In the genomic region with DNA sequence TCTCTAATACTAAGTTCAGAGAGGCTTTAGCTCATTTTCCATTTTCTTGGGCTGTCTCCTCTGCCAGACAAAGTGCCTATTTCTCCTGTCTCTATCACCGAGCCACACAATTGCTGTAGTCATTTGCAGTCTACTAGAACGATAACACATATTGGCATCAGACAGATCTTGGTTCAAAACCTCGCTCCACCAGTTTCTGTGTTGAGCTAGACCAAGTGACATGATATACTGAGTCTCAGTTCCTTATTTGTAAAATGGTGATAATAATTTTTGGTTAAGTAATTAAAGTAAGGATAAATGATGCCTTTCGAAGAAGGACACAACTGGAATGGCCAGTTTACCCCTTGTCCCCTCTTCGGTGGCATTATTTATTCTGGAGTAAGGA, we compare ENCODE assay signal across 8 cellular contexts. TPM values are rescaled to one million over a fixed set of nuclear protein-coding genes. Genes with fewer than 3 reads are reported as not detected.
DNase-seq lines count a peak whose midpoint lies in the region; ATAC-seq, FAIRE-seq and TF ChIP-seq lines count a peak whose summit lies in the region.

No MANE protein-coding gene starts in this region.

- CTCF ChIA-PET in PC-9 (lab: Charles Lee) = interaction anchor here (1.9 kb wide), 1 partner anchor 45 kb away, joined by 14 read pairs; no protein-coding TSS in a partner anchor

- peak overlapping the region; percentile 91 for H2AFZ ChIP-seq in PC-9
- H2AFZ ChIP-seq in hepatocyte = peak overlapping the region; percentile 94

- FAIRE-seq in HTR-8/SVneo (lab: Jason Lieb, UNC) = no peak

- H3K27me3 ChIP-seq in PC-9 (ENCODE audit: insufficient read depth, low read depth) (no peaks in the 10 kb centered on the region), hepatocyte (no peaks in the 10 kb centered on the region), thoracic aorta (replicated peaks; ENCODE audit: insufficient read depth) (no peaks in the 10 kb centered on the region)

- H3K36me3 ChIP-seq in PC-9 (ENCODE audit: low read depth) (no peaks in the 10 kb centered on the region), hepatocyte (replicated peaks; ENCODE audit: insufficient read depth, low read depth) (no peaks in the 10 kb centered on the region), thoracic aorta (no peaks in the 10 kb centered on the region)

- TSS peak; percentile 61 for BruUV-seq in PC-9 (replicated peaks; lab: Mats Ljungman, UMichigan)

- peak overlapping the region; percentile 99 for H3K4me3 ChIP-seq in PC-9
- H3K4me3 ChIP-seq in hepatocyte = no peak overlapping the region
- H3K4me3 ChIP-seq in thoracic aorta = peak overlapping the region; percentile 97

- H3K9me3 ChIP-seq in PC-9 (ENCODE audit: insufficient read depth, low read depth) (no peaks in the 10 kb centered on the region), hepatocyte (ENCODE audit: low read depth) (no peaks in the 10 kb centered on the region), thoracic aorta (no peaks in the 10 kb centered on the region)

- 82% methylated on average over 5 of the region's 5 CpGs for WGBS in hepatocyte (ENCODE audit: low lambda C conversion rate, missing lambda C conversion rate)

- peak overlapping the region; percentile 89 for H3K4me2 ChIP-seq in PC-9
- H3K4me2 ChIP-seq in hepatocyte = peak overlapping the region; percentile 2

- H4K20me1 ChIP-seq in PC-9 (ENCODE audit: insufficient read depth) (peaks cover 38% of the 10 kb centered on the region), hepatocyte (ENCODE audit: insufficient read depth, poor library complexity, severe bottlenecking) (peaks cover 43% of the 10 kb centered on the region)

- ATAC-seq in GM18517 (IDR thresholded peaks at IDR 0.05; ENCODE audit: unreplicated experiment) (peak; percentile 28), HG02571 (IDR thresholded peaks at IDR 0.05; ENCODE audit: unreplicated experiment) (peak; percentile 4), thoracic aorta (ENCODE audit: insufficient number of reproducible peaks, low FRiP score, low read depth) (no peak), GM18519 (IDR thresholded peaks at IDR 0.05; ENCODE audit: low FRiP score, unreplicated experiment) (no peak)

- H3F3A ChIP-seq in PC-9 (ENCODE audit: insufficient read depth, low read depth) = no peaks in the 10 kb centered on the region

- DNase-seq in PC-9 = no peak
- no peak for DNase-seq in hepatocyte (ENCODE audit: low spot score)
- no peak for DNase-seq in thoracic aorta (ENCODE audit: low spot score)
- no peak for DNase-seq in kidney glomerular epithelial cell (lab: John Stamatoyannopoulos, UW)
- no peak for DNase-seq in HTR-8/SVneo (ENCODE audit: insufficient read length, low spot score)

- H3K79me2 ChIP-seq in PC-9 (ENCODE audit: low read depth) (peaks cover 53% of the 10 kb centered on the region), hepatocyte (peaks cover 45% of the 10 kb centered on the region)

- peak overlapping the region; percentile 23; the same call in 1 of the 2 replicates for H3K27ac ChIP-seq in PC-9
- peak overlapping the region; percentile 49 for H3K27ac ChIP-seq in hepatocyte
- peak overlapping the region; percentile 51 to 97 for H3K27ac ChIP-seq in thoracic aorta

- POLR2A ChIA-PET in PC-9 (lab: Charles Lee; ENCODE audit: unreplicated experiment) = interaction anchor here (0.6 to 0.7 kb wide), 3 partner anchors 27 to 215 kb away, joined by 3 to 4 read pairs (median 4); no protein-coding TSS in a partner anchor

- no peaks in the 10 kb centered on the region for H3K9me2 ChIP-seq in PC-9 (ENCODE audit: insufficient read depth)
- no peaks in the 10 kb centered on the region for H3K9me2 ChIP-seq in hepatocyte (replicated peaks; ENCODE audit: insufficient read depth)

- intact Hi-C loops in PC-9 (cut with micrococcal nuclease; ENCODE audit: unreplicated experiment) = loop anchor here (5.0 kb wide), 1 partner anchor 72 kb away; no protein-coding TSS in a partner anchor

- TF ChIP-seq CTCF in PC-9 (conservative IDR thresholded peaks at IDR 0.05) (no peak), hepatocyte (IDR thresholded peaks at IDR 0.05; ENCODE audit: poor library complexity) (no peak), thoracic aorta (IDR thresholded peaks at IDR 0.05) (no peak)

- H3K4me1 ChIP-seq in PC-9 (replicated peaks; ENCODE audit: insufficient read depth) = peaks cover 28% of the 10 kb centered on the region
- peaks cover 3% of the 10 kb centered on the region for H3K4me1 ChIP-seq in hepatocyte (ENCODE audit: insufficient read depth)
- H3K4me1 ChIP-seq in thoracic aorta (ENCODE audit: control insufficient read depth in 1 of 2, low read depth in 2 of 2) = peaks cover 26 to 37% of the 10 kb centered on the region in 2 donors

RNA-seq across cellular contexts. Expression of a gene that starts 0.4 kb away (rescaled TPM):
- total RNA-seq in PC-9 (2021) (197 and 319 TPM in 2 replicates), hepatocyte (108 and 151 TPM in 2 replicates), thoracic aorta (100 to 1,000 TPM in 1 of 2 donors, 10 to 100 TPM in 1; 73.1 to 108 TPM)
- polyA plus RNA-seq in hepatocyte = 249 and 269 TPM in 2 replicates

Comparison
In these comparisons a context has a peak if more than half of its experiments do, and no peak if none do; other contexts are left out.
1. ATAC-seq: peak in GM18517 (single experiment) and HG02571 (single experiment); none in thoracic aorta (single experiment) and GM18519 (single experiment).
2. H3K27ac ChIP-seq: peak in every context shown above with its lines; median percentile 74 in thoracic aorta; 49 in hepatocyte; 23 in PC-9.